1 cellular context compared by ENCODE assay signal in the genomic region with DNA sequence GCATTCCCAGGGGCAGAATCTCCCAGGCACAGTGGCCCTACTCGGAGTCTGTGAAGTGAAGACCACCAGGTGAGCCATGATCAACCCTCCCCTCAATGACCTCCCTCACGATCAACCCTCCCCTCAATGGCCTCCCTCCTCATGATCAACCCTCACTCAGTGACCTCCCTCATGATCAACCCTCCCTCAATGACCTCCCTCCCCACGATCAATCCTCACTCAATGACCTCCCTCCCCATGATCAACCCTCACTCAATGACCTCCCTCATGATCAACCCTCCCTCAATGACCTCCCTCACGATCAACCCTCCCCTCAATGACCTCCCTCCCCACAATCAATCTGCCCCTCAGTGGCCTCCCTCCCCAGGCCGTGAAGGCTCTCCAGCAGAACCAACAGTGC.
TF ChIP-seq lines count a peak whose summit lies in the region.

No MANE protein-coding gene starts in this region.

TF ChIP-seq in SK-N-SH treated with all-trans-retinoic acid at 6 μM for 48 hours, 23 proteins besides CTCF, POLR2A, EP300 and RAD21:
- TF ChIP-seq, protein P1, sequence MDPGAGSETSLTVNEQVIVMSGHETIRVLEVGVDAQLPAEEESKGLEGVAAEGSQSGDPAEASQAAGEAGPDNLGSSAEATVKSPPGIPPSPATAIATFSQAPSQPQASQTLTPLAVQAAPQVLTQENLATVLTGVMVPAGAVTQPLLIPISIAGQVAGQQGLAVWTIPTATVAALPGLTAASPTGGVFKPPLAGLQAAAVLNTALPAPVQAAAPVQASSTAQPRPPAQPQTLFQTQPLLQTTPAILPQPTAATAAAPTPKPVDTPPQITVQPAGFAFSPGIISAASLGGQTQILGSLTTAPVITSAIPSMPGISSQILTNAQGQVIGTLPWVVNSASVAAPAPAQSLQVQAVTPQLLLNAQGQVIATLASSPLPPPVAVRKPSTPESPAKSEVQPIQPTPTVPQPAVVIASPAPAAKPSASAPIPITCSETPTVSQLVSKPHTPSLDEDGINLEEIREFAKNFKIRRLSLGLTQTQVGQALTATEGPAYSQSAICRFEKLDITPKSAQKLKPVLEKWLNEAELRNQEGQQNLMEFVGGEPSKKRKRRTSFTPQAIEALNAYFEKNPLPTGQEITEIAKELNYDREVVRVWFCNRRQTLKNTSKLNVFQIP (CRISPR knock-in tag; IDR thresholded peaks at IDR 0.05; ENCODE audit: borderline replicate concordance, low read depth): no peak
- TF ChIP-seq ESRRG (CRISPR knock-in tag; IDR thresholded peaks at IDR 0.05) (no peak), ZNF565 (CRISPR knock-in tag; conservative IDR thresholded peaks at IDR 0.05; ENCODE audit: low read depth) (no peak)
